In the genomic region with DNA sequence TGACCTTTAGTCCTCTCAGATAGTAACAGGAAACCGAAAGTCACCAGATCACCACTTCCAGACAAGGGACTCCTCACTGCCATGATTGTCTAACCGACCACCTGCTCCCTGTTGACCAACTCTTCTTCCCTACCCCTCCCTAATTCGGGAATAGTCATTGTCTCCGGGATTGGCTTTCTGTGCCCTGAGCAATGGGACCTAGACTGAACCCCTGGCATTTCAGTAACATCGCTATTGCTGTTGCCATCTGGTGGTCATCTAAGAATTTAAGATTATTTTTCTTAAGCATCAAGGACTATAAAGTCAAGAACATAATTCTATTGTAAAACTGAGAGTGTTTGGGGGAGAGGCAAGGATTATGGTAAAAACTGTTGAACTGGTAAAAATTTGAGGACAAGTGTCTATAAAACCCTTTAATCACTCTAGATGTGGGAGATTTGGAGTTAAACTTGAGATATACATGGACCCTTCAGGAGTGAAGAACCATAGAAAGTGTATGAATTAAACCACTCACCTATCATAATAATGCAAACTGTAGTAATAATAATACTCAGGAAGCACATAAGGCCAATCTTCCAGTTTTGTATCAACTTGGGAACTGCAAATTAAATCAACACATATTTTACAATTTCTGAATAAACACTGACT, we compare ENCODE assay signal across 9 cellular contexts. TPM values are rescaled to one million over a fixed set of nuclear protein-coding genes. Genes with fewer than 3 reads are reported as not detected.
DNase-seq lines count a peak whose midpoint lies in the region; ATAC-seq lines count a peak whose summit lies in the region.
"Had no signal": no experiment of that assay in that cellular context is flagged by ENCODE, and none has a peak within 500 bp of the region (broad histone marks: within the 10 kb centered on the region; RNA-seq: fewer than 3 reads in every experiment).

No MANE protein-coding gene starts in this region.

- H3K4me3 Mint-ChIP-seq in activated CD4-positive, alpha-beta T cell treated with anti-CD3 and anti-CD28 coated beads, Interleukin-2, amount 10 ng/mL, durations not matched to agents 7 days and 5 days, result peak overlapping the region; percentile 43

- CTCF ChIA-PET in activated CD4-positive, alpha-beta T cell treated with anti-CD3 and anti-CD28 coated beads, Interleukin-2, amount 10 ng/mL, durations not matched to agents 7 days and 5 days (lab: Charles Lee), result interaction anchor here (1.0 to 1.5 kb wide), 3 partner anchors 9 to 165 kb away, joined by 3 to 7 read pairs (median 3); no protein-coding TSS in a partner anchor

- DNase-seq in DMS 273 (lab: John Stamatoyannopoulos, UW; ENCODE audit: unreplicated experiment) (peak; percentile 36), DMS 273 treated with DMSO at 0.1 percent for 48 hours (lab: John Stamatoyannopoulos, UW) (no peak), Karpas-422 (peak; percentile 66), fibroblast of the conjunctiva (ENCODE audit: low read depth) (peak; percentile 24), neuronal stem cell (ENCODE audit: low spot score) (peak; percentile 14)
- peak; percentile 29 for DNase-seq in activated CD4-positive, alpha-beta T cell treated with anti-CD3 and anti-CD28 coated beads, Interleukin-2, amount 10 ng/mL, durations not matched to agents 7 days and 5 days

- H3K4me2 ChIP-seq in Karpas-422 (ENCODE audit: low read depth, low read length, poor library complexity, severe bottlenecking) (no peak overlapping the region), neuronal stem cell (ENCODE audit: insufficient read depth, low read length, poor library complexity, severe bottlenecking) (no peak overlapping the region)
- H3K4me2 ChIP-seq: BLaER1 had no signal

- no peak overlapping the region for H3K14ac ChIP-seq in neuronal stem cell (ENCODE audit: low read length)

- no peak overlapping the region for H3K18ac ChIP-seq in neuronal stem cell (ENCODE audit: low read length)

- peaks cover 5% of the 10 kb centered on the region for H3K9me3 Mint-ChIP-seq in activated CD4-positive, alpha-beta T cell treated with anti-CD3 and anti-CD28 coated beads, Interleukin-2, amount 10 ng/mL, durations not matched to agents 7 days and 5 days

- H3K27ac Mint-ChIP-seq in activated CD4-positive, alpha-beta T cell treated with anti-CD3 and anti-CD28 coated beads, Interleukin-2, amount 10 ng/mL, durations not matched to agents 7 days and 5 days, result no peak overlapping the region

- WGBS in neuronal stem cell (ENCODE audit: extremely low coverage in 2 of 2, insufficient read length in 2 of 2, insufficient replicate concordance in 1 of 2), 2 donors, result no CpG with 5 or more reads among the region's 5 CpGs

- no peaks in the 10 kb centered on the region for H3K9me3 ChIP-seq in Karpas-422 (ENCODE audit: low read length)
- H3K9me3 ChIP-seq in neuronal stem cell (replicated peaks in 1 of 2; ENCODE audit: control insufficient read depth in 2 of 2, insufficient read depth in 1 of 2, low read depth in 1 of 2, low read length in 2 of 2), result no peaks in the 10 kb centered on the region
- H3K9me3 ChIP-seq: BLaER1 had no signal

- no peaks in the 10 kb centered on the region for H3K9me2 ChIP-seq in Karpas-422 (replicated peaks; ENCODE audit: insufficient read depth, low read length)

- peaks cover 10% of the 10 kb centered on the region for H3K36me3 Mint-ChIP-seq in activated CD4-positive, alpha-beta T cell treated with anti-CD3 and anti-CD28 coated beads, Interleukin-2, amount 10 ng/mL, durations not matched to agents 7 days and 5 days (ENCODE audit: low read depth)

- H3K27me3 ChIP-seq in Karpas-422 (ENCODE audit: low read length) (no peaks in the 10 kb centered on the region), neuronal stem cell (ENCODE audit: control insufficient read depth in 3 of 3, insufficient read depth in 3 of 3, low read depth in 1 of 3, low read length in 3 of 3) (no peaks in the 10 kb centered on the region)
- H3K27me3 ChIP-seq: BLaER1 had no signal

- H3K36me3 ChIP-seq in Karpas-422 (ENCODE audit: insufficient read depth, low read length) (no peaks in the 10 kb centered on the region), neuronal stem cell (replicated peaks in 1 of 2; ENCODE audit: control insufficient read depth in 2 of 2, insufficient read depth in 2 of 2, low read length in 2 of 2) (no peaks in the 10 kb centered on the region)
- H3K36me3 ChIP-seq: BLaER1 had no signal

- POLR2A ChIA-PET in activated CD4-positive, alpha-beta T cell treated with anti-CD3 and anti-CD28 coated beads, Interleukin-2, amount 10 ng/mL, durations not matched to agents 7 days and 5 days (lab: Charles Lee), result no interaction called here

- no peaks in the 10 kb centered on the region for H3K79me1 ChIP-seq in neuronal stem cell (ENCODE audit: low read depth, low read length)

- H2BK5ac ChIP-seq in neuronal stem cell (ENCODE audit: low read length), result no peak overlapping the region

- peaks cover 35% of the 10 kb centered on the region for H3K4me1 Mint-ChIP-seq in activated CD4-positive, alpha-beta T cell treated with anti-CD3 and anti-CD28 coated beads, Interleukin-2, amount 10 ng/mL, durations not matched to agents 7 days and 5 days

- no peaks in the 10 kb centered on the region for H3K79me2 ChIP-seq in Karpas-422 (ENCODE audit: low read length)

- H2BK15ac ChIP-seq in neuronal stem cell (ENCODE audit: low read length), result no peak overlapping the region

- H3K27me3 Mint-ChIP-seq in activated CD4-positive, alpha-beta T cell treated with anti-CD3 and anti-CD28 coated beads, Interleukin-2, amount 10 ng/mL, durations not matched to agents 7 days and 5 days, result peaks cover 14% of the 10 kb centered on the region

- H3K27ac ChIP-seq in Karpas-422 (ENCODE audit: low read length) (no peak overlapping the region), neuronal stem cell (replicated peaks; ENCODE audit: low read length) (no peak overlapping the region)
- H3K27ac ChIP-seq: BLaER1 had no signal

- H3K9ac ChIP-seq in Karpas-422 (ENCODE audit: low read length) (no peak overlapping the region), neuronal stem cell (ENCODE audit: low read depth, low read length, poor library complexity) (no peak overlapping the region)
- H3K9ac ChIP-seq: BLaER1 had no signal

- H2AFZ ChIP-seq in Karpas-422 (ENCODE audit: low read length) (no peak overlapping the region), neuronal stem cell (ENCODE audit: low read length) (no peak overlapping the region)

- H3K23ac ChIP-seq in neuronal stem cell (ENCODE audit: low read depth, low read length, poor library complexity), result no peak overlapping the region

- H3K4me1 ChIP-seq in Karpas-422 (ENCODE audit: low read length) (no peaks in the 10 kb centered on the region), neuronal stem cell (ENCODE audit: control insufficient read depth in 2 of 2, insufficient read depth in 1 of 2, low read depth in 1 of 2, low read length in 2 of 2) (no peaks in the 10 kb centered on the region)
- H3K4me1 ChIP-seq: BLaER1 had no signal

- H4K20me1 ChIP-seq in Karpas-422 (ENCODE audit: insufficient read depth, low read depth, low read length), result no peaks in the 10 kb centered on the region
- H4K20me1 ChIP-seq: BLaER1 had no signal

- no peak overlapping the region for H4K8ac ChIP-seq in neuronal stem cell (ENCODE audit: low read depth, low read length)

- H3K4ac ChIP-seq in neuronal stem cell (ENCODE audit: low read length), result no peak overlapping the region

- H2BK12ac ChIP-seq in neuronal stem cell (ENCODE audit: low read length), result no peak overlapping the region

- H2AK5ac ChIP-seq in neuronal stem cell (ENCODE audit: low read depth, low read length), result no peak overlapping the region

- H4K91ac ChIP-seq in neuronal stem cell (ENCODE audit: low read depth, low read length, poor library complexity), result no peak overlapping the region

- no peak for ATAC-seq in GM19467 (IDR thresholded peaks at IDR 0.05; ENCODE audit: unreplicated experiment)
- ATAC-seq in HG03025 (IDR thresholded peaks at IDR 0.05; ENCODE audit: low FRiP score, unreplicated experiment), result no peak

- no peak overlapping the region for H3K4me3 ChIP-seq in Karpas-422 (ENCODE audit: low read length)
- H3K4me3 ChIP-seq in neuronal stem cell (ENCODE audit: low read length in 2 of 2), result no peak overlapping the region
- H3K4me3 ChIP-seq: BLaER1 had no signal

- H2BK120ac ChIP-seq in neuronal stem cell (ENCODE audit: low read depth, low read length), result no peak overlapping the region

RNA-seq across cellular contexts. Expression of a gene that starts 6.3 kb away (rescaled TPM):
- not detected in 2 replicates for total RNA-seq in Karpas-422 (2014; rRNA removed; shearing (Covaris generic); ENCODE audit: low replicate concordance)
- not detected for total RNA-seq in activated CD4-positive, alpha-beta T cell treated with anti-CD3 and anti-CD28 coated beads, Interleukin-2, amount 10 ng/mL, durations not matched to agents 7 days and 5 days
- polyA plus RNA-seq in neuronal stem cell (2013, experiment 1 of 2), result 0.21 TPM
- polyA plus RNA-seq in neuronal stem cell (2013, experiment 2 of 2), result 0.18 TPM

RNA-seq across cellular contexts. Expression of a gene that starts 44.6 kb away (rescaled TPM):
- total RNA-seq in Karpas-422 (2014; rRNA removed; shearing (Covaris generic); ENCODE audit: low replicate concordance), result not detected in 2 replicates
- total RNA-seq in activated CD4-positive, alpha-beta T cell treated with anti-CD3 and anti-CD28 coated beads, Interleukin-2, amount 10 ng/mL, durations not matched to agents 7 days and 5 days, result under 1 TPM in 1 of 2 experiments, not detected in 1; 0.29 TPM
- not detected for polyA plus RNA-seq in neuronal stem cell (2013, experiment 1 of 2)
- polyA plus RNA-seq in neuronal stem cell (2013, experiment 2 of 2), result not detected

RNA-seq across cellular contexts. Expression of a gene that starts 45.3 kb away (rescaled TPM):
- total RNA-seq in Karpas-422 (2014; rRNA removed; shearing (Covaris generic); ENCODE audit: low replicate concordance), result not detected in 2 replicates
- under 1 TPM; 0.52 to 0.83 TPM for total RNA-seq in activated CD4-positive, alpha-beta T cell treated with anti-CD3 and anti-CD28 coated beads, Interleukin-2, amount 10 ng/mL, durations not matched to agents 7 days and 5 days
- not detected for polyA plus RNA-seq in neuronal stem cell (2013, experiment 1 of 2)
- not detected for polyA plus RNA-seq in neuronal stem cell (2013, experiment 2 of 2)

RNA-seq across cellular contexts. Expression of a gene that starts 56.7 kb away (rescaled TPM):
- total RNA-seq in Karpas-422 (2014; rRNA removed; shearing (Covaris generic); ENCODE audit: low replicate concordance), result not detected in 2 replicates
- total RNA-seq in activated CD4-positive, alpha-beta T cell treated with anti-CD3 and anti-CD28 coated beads, Interleukin-2, amount 10 ng/mL, durations not matched to agents 7 days and 5 days, result 10 to 100 TPM; 53.7 to 61.4 TPM
- polyA plus RNA-seq in neuronal stem cell (2013, experiment 1 of 2), result not detected
- 0.03 TPM for polyA plus RNA-seq in neuronal stem cell (2013, experiment 2 of 2)
